ENCODE assay signal across 20 cellular contexts in genomic region chr19:1627194-1627593, GRCh38. TPM values are rescaled to one million over a fixed set of nuclear protein-coding genes. Genes with fewer than 3 reads are reported as not detected.
DNase-seq lines count a peak whose midpoint lies in the region; ATAC-seq, FAIRE-seq and TF ChIP-seq lines count a peak whose summit lies in the region.
"Had no signal": no experiment of that assay in that cellular context is flagged by ENCODE, and none has a peak within 500 bp of the region (broad histone marks: within the 10 kb centered on the region; RNA-seq: fewer than 3 reads in every experiment).

No MANE protein-coding gene starts in this region.

- intact Hi-C loops in left ventricle myocardium superior (cut with micrococcal nuclease): no loop called here
- intact Hi-C loops in GM12878 (cut with micrococcal nuclease; ENCODE audit: unreplicated experiment): no loop called here

- H2AK5ac ChIP-seq in neuronal stem cell (ENCODE audit: low read depth, low read length): no peak overlapping the region

- H3K23ac ChIP-seq in neuronal stem cell (ENCODE audit: low read depth, low read length, poor library complexity): no peak overlapping the region

- 0 out of 2 replicates have a peak, but pooled peaks cover 4% of the 10 kb centered on the region for H4K20me1 ChIP-seq in GM12878 (ENCODE audit: control insufficient read depth, insufficient read depth)

- no peak overlapping the region for H3K4me3 Mint-ChIP-seq in activated naive CD4-positive, alpha-beta T cell treated with anti-CD3 and anti-CD28 coated beads, Interleukin-2, amount 10 ng/mL, durations not matched to agents 7 days and 5 days
- H3K4me3 Mint-ChIP-seq: CD4-positive, CD25-positive, alpha-beta regulatory T cell; CD8-positive, alpha-beta T cell; HFFc6 had no signal

- H2AFZ ChIP-seq in GM12878 (ENCODE audit: control insufficient read depth, low read depth, low read length) (no peak overlapping the region), neuronal stem cell (ENCODE audit: low read length) (no peak overlapping the region)

- no peak overlapping the region for H4K8ac ChIP-seq in neuronal stem cell (ENCODE audit: low read depth, low read length)

- H3K36me3 ChIP-seq in right atrium auricular region (no peaks in the 10 kb centered on the region), GM12878 (ENCODE audit: control insufficient read depth in 2 of 2, insufficient read depth in 2 of 2, low read length in 1 of 2) (peaks cover 16 to 42% of the 10 kb centered on the region in 2 experiments), neuronal stem cell (replicated peaks in 1 of 2; ENCODE audit: control insufficient read depth in 2 of 2, insufficient read depth in 2 of 2, low read length in 2 of 2) (peaks cover 47 to 79% of the 10 kb centered on the region in 2 donors)

- H3K9me3 Mint-ChIP-seq in activated naive CD4-positive, alpha-beta T cell treated with anti-CD3 and anti-CD28 coated beads, Interleukin-2, amount 10 ng/mL, durations not matched to agents 7 days and 5 days: no peaks in the 10 kb centered on the region
- H3K9me3 Mint-ChIP-seq: CD4-positive, CD25-positive, alpha-beta regulatory T cell; CD8-positive, alpha-beta T cell; HFFc6 had no signal

- CTCF ChIA-PET in GM12878 (lab: Yijun Ruan, JAX): no interaction called here
- CTCF ChIA-PET in activated naive CD4-positive, alpha-beta T cell treated with anti-CD3 and anti-CD28 coated beads, Interleukin-2, amount 10 ng/mL, durations not matched to agents 7 days and 5 days (lab: Charles Lee): no interaction called here

- no peak overlapping the region for H3K4ac ChIP-seq in neuronal stem cell (ENCODE audit: low read length)

- no peak for FAIRE-seq in GM12878 (lab: Jason Lieb, UNC)
- FAIRE-seq: G401.6, GM12891, H54 had no signal

- H4K91ac ChIP-seq in neuronal stem cell (ENCODE audit: low read depth, low read length, poor library complexity): no peak overlapping the region

- SMC1A ChIA-PET in GM12878 (lab: Charles Lee; ENCODE audit: uncharacterized antibody, unreplicated experiment): no interaction called here

- H3K14ac ChIP-seq in neuronal stem cell (ENCODE audit: low read length): no peak overlapping the region

- peaks cover 12% of the 10 kb centered on the region for H3K36me3 Mint-ChIP-seq in activated naive CD4-positive, alpha-beta T cell treated with anti-CD3 and anti-CD28 coated beads, Interleukin-2, amount 10 ng/mL, durations not matched to agents 7 days and 5 days

- H3K27ac Mint-ChIP-seq in activated naive CD4-positive, alpha-beta T cell treated with anti-CD3 and anti-CD28 coated beads, Interleukin-2, amount 10 ng/mL, durations not matched to agents 7 days and 5 days: no peak overlapping the region
- H3K27ac Mint-ChIP-seq: CD4-positive, CD25-positive, alpha-beta regulatory T cell; CD8-positive, alpha-beta T cell; HFFc6 had no signal

- no peaks in the 10 kb centered on the region for H3K79me2 ChIP-seq in GM12878 (ENCODE audit: control insufficient read depth, insufficient read depth, low read length)

- no peak overlapping the region for H2BK15ac ChIP-seq in neuronal stem cell (ENCODE audit: low read length)

- H3K18ac ChIP-seq in neuronal stem cell (ENCODE audit: low read length): peak overlapping the region; percentile 5

- H3K4me1 ChIP-seq in right atrium auricular region: no peaks in the 10 kb centered on the region
- no peaks in the 10 kb centered on the region for H3K4me1 ChIP-seq in GM12878 (ENCODE audit: control insufficient read depth, insufficient read depth, low read length)
- no peaks in the 10 kb centered on the region for H3K4me1 ChIP-seq in neuronal stem cell (ENCODE audit: control insufficient read depth in 2 of 2, insufficient read depth in 1 of 2, low read depth in 1 of 2, low read length in 2 of 2)
- H3K4me1 ChIP-seq: Caco-2, HAP-1 had no signal

- DNase-seq in left ventricle myocardium superior (peak; percentile 26), right atrium auricular region (ENCODE audit: low spot score) (no peak), GM12878 (ENCODE audit: low read depth, low spot score) (no peak), neuronal stem cell (ENCODE audit: low spot score) (no peak), islet precursor cell (no peak), germinal center (ENCODE audit: low spot score) (no peak)
- no peak for DNase-seq in activated naive CD4-positive, alpha-beta T cell treated with anti-CD3 and anti-CD28 coated beads, Interleukin-2, amount 10 ng/mL, durations not matched to agents 7 days and 5 days
- DNase-seq: Caco-2; CD4-positive, CD25-positive, alpha-beta regulatory T cell; CD8-positive, alpha-beta T cell; DMS153; DND-41; GOT3; HFFc6 had no signal

- H3K4me3 ChIP-seq in right atrium auricular region (no peak overlapping the region), GM12878 (no peak overlapping the region), neuronal stem cell (ENCODE audit: low read length in 2 of 2) (no peak overlapping the region)
- H3K4me3 ChIP-seq: HAP-1 had no signal

- POLR2A ChIA-PET in GM12878 (lab: Charles Lee): interaction anchor here (1.0 kb wide), 1 partner anchor 11 kb away, joined by 3 read pairs; no protein-coding TSS in a partner anchor

- no peak overlapping the region for H2BK12ac ChIP-seq in neuronal stem cell (ENCODE audit: low read length)

- H3K9ac ChIP-seq in GM12878 (ENCODE audit: control insufficient read depth, insufficient read depth, low read length) (no peak overlapping the region), neuronal stem cell (ENCODE audit: low read depth, low read length, poor library complexity) (no peak overlapping the region)

- ATAC-seq in left ventricle myocardium superior (no peak), GM12878 (no peak)
- ATAC-seq: CD8-positive, alpha-beta T cell had no signal

- no peaks in the 10 kb centered on the region for H3K4me1 Mint-ChIP-seq in activated naive CD4-positive, alpha-beta T cell treated with anti-CD3 and anti-CD28 coated beads, Interleukin-2, amount 10 ng/mL, durations not matched to agents 7 days and 5 days
- H3K4me1 Mint-ChIP-seq: CD4-positive, CD25-positive, alpha-beta regulatory T cell had no signal

- TF ChIP-seq CTCF in right atrium auricular region (IDR thresholded peaks at IDR 0.05) (no peak), GM12878 (IDR thresholded peaks at IDR 0.05 in 2 of 3, conservative IDR thresholded peaks at IDR 0.05 in 1 of 3; ENCODE audit: control insufficient read depth in 2 of 3, extremely low read depth in 1 of 3, insufficient read depth in 1 of 3, low read depth in 3 of 3, low read length in 3 of 3) (no peak)

- in situ Hi-C loops in GM12878 (cut with MboI): no loop called here

- BruUV-seq in GM12878 (replicated peaks; lab: Mats Ljungman, UMichigan): no TSS peak

- no peak overlapping the region for H2BK120ac ChIP-seq in neuronal stem cell (ENCODE audit: low read depth, low read length)

- TF ChIP-seq POLR2A in GM15510 (IDR thresholded peaks at IDR 0.05; ENCODE audit: borderline replicate concordance, extremely low read depth, insufficient read length) (peak; percentile 2), GM12878 (IDR thresholded peaks at IDR 0.05; ENCODE audit: low read depth, low read length) (0 out of 2 replicates have a peak, but pooled peaks have one; percentile 3)

- RAD21 ChIA-PET in GM12878 (lab: Charles Lee; ENCODE audit: unreplicated experiment): no interaction called here

- no peak for TF ChIP-seq EP300 in GM12878 (IDR thresholded peaks at IDR 0.05; ENCODE audit: borderline replicate concordance in 1 of 2, control insufficient read depth in 1 of 2, low read depth in 2 of 2, low read length in 2 of 2)

- no peak overlapping the region for H3K4me2 ChIP-seq in GM12878 (ENCODE audit: control insufficient read depth, insufficient read depth)
- H3K4me2 ChIP-seq in neuronal stem cell (ENCODE audit: insufficient read depth, low read length, poor library complexity, severe bottlenecking): no peak overlapping the region

- no peaks in the 10 kb centered on the region for H3K27me3 Mint-ChIP-seq in activated naive CD4-positive, alpha-beta T cell treated with anti-CD3 and anti-CD28 coated beads, Interleukin-2, amount 10 ng/mL, durations not matched to agents 7 days and 5 days
- H3K27me3 Mint-ChIP-seq: CD4-positive, CD25-positive, alpha-beta regulatory T cell had no signal

- no peak overlapping the region for H3K27ac ChIP-seq in right atrium auricular region
- no peak overlapping the region for H3K27ac ChIP-seq in GM12878 (ENCODE audit: control insufficient read depth, insufficient read depth)
- no peak overlapping the region for H3K27ac ChIP-seq in neuronal stem cell (replicated peaks; ENCODE audit: low read length)
- H3K27ac ChIP-seq: C4-2B had no signal

- peaks cover 45% of the 10 kb centered on the region for H3K79me1 ChIP-seq in neuronal stem cell (ENCODE audit: low read depth, low read length)

- TF ChIP-seq RAD21 in GM12878 (IDR thresholded peaks at IDR 0.05; ENCODE audit: insufficient read depth, low read depth, low read length): no peak

- H3K9me3 ChIP-seq in right atrium auricular region (no peaks in the 10 kb centered on the region), GM12878 (replicated peaks; ENCODE audit: control insufficient read depth, insufficient read depth, low read length) (no peaks in the 10 kb centered on the region), neuronal stem cell (replicated peaks in 1 of 2; ENCODE audit: control insufficient read depth in 2 of 2, insufficient read depth in 1 of 2, low read depth in 1 of 2, low read length in 2 of 2) (no peaks in the 10 kb centered on the region)
- H3K9me3 ChIP-seq: Caco-2, HAP-1 had no signal

- 94% methylated on average over 16 of the region's 17 CpGs for whole genome bisulfite sequencing in GM12878 (ENCODE audit: insufficient coverage, insufficient replicate concordance, low lambda C conversion rate, missing lambda C conversion rate)
- no CpG with 5 or more reads among the region's 17 CpGs for WGBS in neuronal stem cell (ENCODE audit: extremely low coverage in 2 of 2, insufficient read length in 2 of 2, insufficient replicate concordance in 1 of 2), 2 donors

- no peak overlapping the region for H2BK5ac ChIP-seq in neuronal stem cell (ENCODE audit: low read length)

- H3K27me3 ChIP-seq in right atrium auricular region: no peaks in the 10 kb centered on the region
- H3K27me3 ChIP-seq in GM12878 (replicated peaks in 1 of 2; ENCODE audit: control insufficient read depth in 2 of 2, insufficient read depth in 2 of 2, low read length in 1 of 2): no peaks in the 10 kb centered on the region
- no peaks in the 10 kb centered on the region for H3K27me3 ChIP-seq in neuronal stem cell (ENCODE audit: control insufficient read depth in 3 of 3, insufficient read depth in 3 of 3, low read depth in 1 of 3, low read length in 3 of 3)

RNA-seq across cellular contexts. Expression of gene UQCR11, which starts 21.9 kb away (rescaled TPM):
- 1,120 TPM for total RNA-seq in left ventricle myocardium superior
- 100 to 1,000 TPM; 172 to 191 TPM for total RNA-seq in right atrium auricular region
- 26.2 and 28.8 TPM in 2 replicates for total RNA-seq in GM12878 (2013; cell fraction: nucleolus; rRNA removed)
- 107 and 113 TPM in 2 replicates for total RNA-seq in GM12878 (2014; rRNA removed)
- total RNA-seq in GM12878 (2014; rRNA removed; fragmentation: Illumina TruSeq; extraction: Trizol): 28.6 and 30.2 TPM in 2 replicates
- total RNA-seq in GM12878 (2021): 223 and 247 TPM in 2 replicates
- polyA plus RNA-seq in GM12878 (2011; ENCODE audit: low read depth): 21.7 TPM
- 191 and 219 TPM in 2 replicates for polyA plus RNA-seq in GM12878 (2011; rRNA removed)
- polyA plus RNA-seq in GM12878 (2011; cell fraction: cytosol; rRNA removed): 138 and 274 TPM in 2 replicates
- polyA plus RNA-seq in GM12878 (2011; cell fraction: nucleus; rRNA removed): 79.3 and 87.4 TPM in 2 replicates
- polyA plus RNA-seq in GM12878 (2012): 111 and 143 TPM in 2 replicates
- 15.8 and 29.0 TPM in 2 replicates for polyA plus RNA-seq in GM12878 (2014; fragmentation: Illumina TruSeq; extraction: Trizol)
- polyA plus RNA-seq in GM12878 (2014; fragmentation: Nextera tagmentation; extraction: Ambion mirVana): 100 to 1,000 TPM; 166 to 418 TPM
- 146 and 157 TPM in 2 replicates for polyA plus RNA-seq in GM12878 (2014; rRNA removed)
- polyA plus RNA-seq in GM12878 (2016; fragmentation: Nextera tagmentation; extraction: Ambion mirVana): 100 to 1,000 TPM; 520 to 586 TPM
- polyA minus RNA-seq in GM12878 (2011; rRNA and poly(A)+ RNA removed): 13.8 and 24.5 TPM in 2 replicates
- polyA minus RNA-seq in GM12878 (2011; cell fraction: cytosol; rRNA and poly(A)+ RNA removed): 18.3 and 26.5 TPM in 2 replicates
- 12.0 and 23.8 TPM in 2 replicates for polyA minus RNA-seq in GM12878 (2011; cell fraction: nucleus; rRNA and poly(A)+ RNA removed)
- polyA plus RNA-seq in neuronal stem cell (2013, experiment 1 of 2): 160 TPM
- polyA plus RNA-seq in neuronal stem cell (2013, experiment 2 of 2): 160 TPM

RNA-seq across cellular contexts. Expression of gene TCF3, which starts 25.2 kb away (rescaled TPM):
- total RNA-seq in left ventricle myocardium superior (20.7 TPM), right atrium auricular region (10 to 100 TPM; 18.5 to 28.7 TPM), GM12878 (2014; rRNA removed) (147 and 165 TPM in 2 replicates), GM12878 (2014; rRNA removed; fragmentation: Illumina TruSeq; extraction: Trizol) (65.3 and 81.4 TPM in 2 replicates), GM12878 (2021) (262 and 282 TPM in 2 replicates)
- total RNA-seq in GM12878 (2013; cell fraction: nucleolus; rRNA removed): 89.3 and 101 TPM in 2 replicates
- 129 TPM for polyA plus RNA-seq in GM12878 (2011; ENCODE audit: low read depth)
- polyA plus RNA-seq in GM12878 (2011; rRNA removed) (52.4 and 65.0 TPM in 2 replicates), GM12878 (2014; fragmentation: Illumina TruSeq; extraction: Trizol) (32.7 and 76.5 TPM in 2 replicates), GM12878 (2014; fragmentation: Nextera tagmentation; extraction: Ambion mirVana) (10 to 100 TPM in 1 of 2 experiments, 1 to 10 TPM in 1; 6.7 to 24.0 TPM), GM12878 (2014; rRNA removed) (191 and 239 TPM in 2 replicates), GM12878 (2016; fragmentation: Nextera tagmentation; extraction: Ambion mirVana) (10 to 100 TPM; 50.6 to 58.3 TPM)
- polyA plus RNA-seq in GM12878 (2011; cell fraction: cytosol; rRNA removed): 82.5 and 151 TPM in 2 replicates
- 292 and 390 TPM in 2 replicates for polyA plus RNA-seq in GM12878 (2011; cell fraction: nucleus; rRNA removed)
- 223 and 266 TPM in 2 replicates for polyA plus RNA-seq in GM12878 (2012)
- polyA minus RNA-seq in GM12878 (2011; rRNA and poly(A)+ RNA removed): 24.4 and 53.7 TPM in 2 replicates
- 50.1 and 67.3 TPM in 2 replicates for polyA minus RNA-seq in GM12878 (2011; cell fraction: cytosol; rRNA and poly(A)+ RNA removed)
- polyA minus RNA-seq in GM12878 (2011; cell fraction: nucleus; rRNA and poly(A)+ RNA removed): 29.3 and 52.0 TPM in 2 replicates
- 333 TPM for polyA plus RNA-seq in neuronal stem cell (2013, experiment 1 of 2)
- polyA plus RNA-seq in neuronal stem cell (2013, experiment 2 of 2): 334 TPM

RNA-seq across cellular contexts. Expression of gene MBD3, which starts 34.5 kb away (rescaled TPM):
- total RNA-seq in left ventricle myocardium superior (59.0 TPM), right atrium auricular region (10 to 100 TPM; 64.3 to 86.8 TPM), GM12878 (2014; rRNA removed) (93.6 and 105 TPM in 2 replicates), GM12878 (2014; rRNA removed; fragmentation: Illumina TruSeq; extraction: Trizol) (16.7 and 21.0 TPM in 2 replicates), GM12878 (2021) (95.9 and 107 TPM in 2 replicates)
- total RNA-seq in GM12878 (2013; cell fraction: nucleolus; rRNA removed): 37.4 and 45.4 TPM in 2 replicates
- polyA plus RNA-seq in GM12878 (2011; ENCODE audit: low read depth): 8.0 TPM
- polyA plus RNA-seq in GM12878 (2011; rRNA removed) (10.2 and 21.8 TPM in 2 replicates), GM12878 (2014; fragmentation: Illumina TruSeq; extraction: Trizol) (2.9 and 6.6 TPM in 2 replicates), GM12878 (2014; fragmentation: Nextera tagmentation; extraction: Ambion mirVana) (1 to 10 TPM in 1 of 2 experiments, under 1 TPM in 1; 0.13 to 1.7 TPM), GM12878 (2014; rRNA removed) (91.0 and 117 TPM in 2 replicates), GM12878 (2016; fragmentation: Nextera tagmentation; extraction: Ambion mirVana) (10 to 100 TPM; 22.0 to 40.2 TPM)
- 40.6 and 75.9 TPM in 2 replicates for polyA plus RNA-seq in GM12878 (2011; cell fraction: cytosol; rRNA removed)
- polyA plus RNA-seq in GM12878 (2011; cell fraction: nucleus; rRNA removed): 66.8 and 112 TPM in 2 replicates
- polyA plus RNA-seq in GM12878 (2012): 39.0 and 47.6 TPM in 2 replicates
- polyA minus RNA-seq in GM12878 (2011; rRNA and poly(A)+ RNA removed): 27.1 and 50.4 TPM in 2 replicates
- polyA minus RNA-seq in GM12878 (2011; cell fraction: cytosol; rRNA and poly(A)+ RNA removed): 25.1 and 31.5 TPM in 2 replicates
- 11.4 and 26.6 TPM in 2 replicates for polyA minus RNA-seq in GM12878 (2011; cell fraction: nucleus; rRNA and poly(A)+ RNA removed)
- polyA plus RNA-seq in neuronal stem cell (2013, experiment 1 of 2): 68.0 TPM
- polyA plus RNA-seq in neuronal stem cell (2013, experiment 2 of 2): 64.2 TPM

RNA-seq across cellular contexts. Expression of gene MEX3D, which starts 59.1 kb away (rescaled TPM):
- total RNA-seq in left ventricle myocardium superior: 8.0 TPM
- 10 to 100 TPM in 1 of 2 donors, 1 to 10 TPM in 1; 7.5 to 17.0 TPM for total RNA-seq in right atrium auricular region
- 0.75 and 0.95 TPM in 2 replicates for total RNA-seq in GM12878 (2013; cell fraction: nucleolus; rRNA removed)
- total RNA-seq in GM12878 (2014; rRNA removed): 4.3 and 5.7 TPM in 2 replicates
- total RNA-seq in GM12878 (2014; rRNA removed; fragmentation: Illumina TruSeq; extraction: Trizol): 0.76 and 1.2 TPM in 2 replicates
- 6.1 and 6.8 TPM in 2 replicates for total RNA-seq in GM12878 (2021)
- 0.22 TPM for polyA plus RNA-seq in GM12878 (2011; ENCODE audit: low read depth)
- 0.55 and 0.87 TPM in 2 replicates for polyA plus RNA-seq in GM12878 (2011; rRNA removed)
- 1.0 and 2.9 TPM in 2 replicates for polyA plus RNA-seq in GM12878 (2011; cell fraction: cytosol; rRNA removed)
- polyA plus RNA-seq in GM12878 (2011; cell fraction: nucleus; rRNA removed): 0.96 and 2.0 TPM in 2 replicates
- polyA plus RNA-seq in GM12878 (2012): 1.9 and 2.2 TPM in 2 replicates
- polyA plus RNA-seq in GM12878 (2014; fragmentation: Illumina TruSeq; extraction: Trizol): 0.43 TPM in 2 replicates
- 1 to 10 TPM in 1 of 2 experiments, under 1 TPM in 1; 0.42 to 1.6 TPM for polyA plus RNA-seq in GM12878 (2014; fragmentation: Nextera tagmentation; extraction: Ambion mirVana)
- 3.3 and 3.6 TPM in 2 replicates for polyA plus RNA-seq in GM12878 (2014; rRNA removed)
- under 1 TPM; 0.18 to 0.63 TPM for polyA plus RNA-seq in GM12878 (2016; fragmentation: Nextera tagmentation; extraction: Ambion mirVana)
- 0.22 and 0.62 TPM in 2 replicates for polyA minus RNA-seq in GM12878 (2011; rRNA and poly(A)+ RNA removed)
- polyA minus RNA-seq in GM12878 (2011; cell fraction: cytosol; rRNA and poly(A)+ RNA removed): 4.4 TPM in 2 replicates
- 0.24 and 0.96 TPM in 2 replicates for polyA minus RNA-seq in GM12878 (2011; cell fraction: nucleus; rRNA and poly(A)+ RNA removed)
- 59.8 TPM for polyA plus RNA-seq in neuronal stem cell (2013, experiment 1 of 2)
- polyA plus RNA-seq in neuronal stem cell (2013, experiment 2 of 2): 59.0 TPM
